10 cellular contexts compared by ENCODE assay signal in the genomic region with DNA sequence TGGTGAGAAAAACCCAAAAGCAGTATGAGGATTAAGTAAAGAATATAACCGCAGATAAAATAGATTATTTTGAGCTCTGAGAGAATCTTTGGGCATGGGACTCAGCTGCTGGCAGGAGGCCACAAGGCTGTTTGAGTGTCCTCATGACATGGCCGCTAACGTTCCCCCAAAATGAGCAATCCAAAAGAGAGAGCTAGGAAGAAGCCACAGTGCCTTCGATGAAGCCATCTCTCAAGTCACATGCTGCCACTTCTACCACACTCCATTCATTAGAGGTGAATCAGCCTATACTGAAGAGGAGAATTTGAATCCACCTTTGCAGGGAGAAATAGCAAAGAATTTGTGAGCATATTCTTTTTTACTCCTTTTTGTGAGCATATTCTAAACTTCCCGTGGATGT. TPM values are rescaled to one million over a fixed set of nuclear protein-coding genes. Genes with fewer than 3 reads are reported as not detected.
DNase-seq lines count a peak whose midpoint lies in the region; ATAC-seq and TF ChIP-seq lines count a peak whose summit lies in the region.
"Had no signal": no experiment of that assay in that cellular context is flagged by ENCODE, and none has a peak within 500 bp of the region (broad histone marks: within the 10 kb centered on the region; RNA-seq: fewer than 3 reads in every experiment).

No MANE protein-coding gene starts in this region.

- H3K4me1 ChIP-seq in GM23248 (ENCODE audit: insufficient read depth) (peaks cover 52% of the 10 kb centered on the region), hepatocyte (ENCODE audit: insufficient read depth) (peaks cover 22% of the 10 kb centered on the region), spleen (peaks cover 0 to 10% (median 0%) of the 10 kb centered on the region in 6 donors)

- peak overlapping the region; percentile 49 for H3K4me3 ChIP-seq in GM23248
- H3K4me3 ChIP-seq in hepatocyte, result no peak overlapping the region
- H3K4me3 ChIP-seq in spleen, result no peak overlapping the region

- peak overlapping the region; percentile 77 for H3K4me2 ChIP-seq in GM23248 (ENCODE audit: unreplicated experiment)
- peak overlapping the region; percentile 34 for H3K4me2 ChIP-seq in hepatocyte

- DNase-seq in GM23248 (peak; percentile 96), astrocyte of the hippocampus (ENCODE audit: low read depth, low spot score) (peak; percentile 78), hepatocyte (ENCODE audit: low spot score) (peak; percentile 19), spleen (no peak), NCI-H774 (lab: John Stamatoyannopoulos, UW) (no peak), hippocampal formation (lab: John Stamatoyannopoulos, UW) (no peak)
- DNase-seq in activated effector memory CD4-positive, alpha-beta T cell treated with Interleukin-2 at 50 U/mL for 16 hours, result no peak
- DNase-seq: stimulated activated CD4-positive, alpha-beta T cell treated with anti-CD3 and anti-CD28 coated beads, Interleukin-4, amount 100 ng/mL, for 1 hour; T-cell had no signal

- H3K9ac ChIP-seq in GM23248, result peak overlapping the region; percentile 65

- no peak for TF ChIP-seq POLR2A in spleen (IDR thresholded peaks at IDR 0.05)

- 7 to 9% methylated on average over 5 of the region's 5 CpGs for WGBS in GM23248 (ENCODE audit: low coverage in 1 of 2, low lambda C conversion rate in 2 of 2, missing lambda C conversion rate in 2 of 2), 2 experiments
- WGBS in hepatocyte (ENCODE audit: low lambda C conversion rate, missing lambda C conversion rate), result 58% methylated on average over 5 of the region's 5 CpGs
- 78 to 93% (median 89%) methylated on average over 5 of the region's 5 CpGs for WGBS in spleen, 5 donors

- H3K27me3 ChIP-seq in GM23248 (replicated peaks; ENCODE audit: insufficient read depth) (no peaks in the 10 kb centered on the region), hepatocyte (no peaks in the 10 kb centered on the region), spleen (replicated peaks in 1 of 7) (no peaks in the 10 kb centered on the region)

- H3F3A ChIP-seq in GM23248 (ENCODE audit: insufficient read depth), result peaks cover 74% of the 10 kb centered on the region

- H2AFZ ChIP-seq in GM23248 (no peak overlapping the region), hepatocyte (no peak overlapping the region)

- H3K9me2 ChIP-seq in GM23248 (ENCODE audit: insufficient read depth) (no peaks in the 10 kb centered on the region), hepatocyte (replicated peaks; ENCODE audit: insufficient read depth) (no peaks in the 10 kb centered on the region)

- H3K27ac ChIP-seq in GM23248, result peak overlapping the region; percentile 92
- peak overlapping the region; percentile 63 for H3K27ac ChIP-seq in hepatocyte
- H3K27ac ChIP-seq in spleen, result peak overlapping the region in 5 of 8 donors; percentile 28 to 60 (median 58)

- H3K36me3 ChIP-seq in GM23248 (ENCODE audit: low read depth) (no peaks in the 10 kb centered on the region), hepatocyte (replicated peaks; ENCODE audit: insufficient read depth, low read depth) (no peaks in the 10 kb centered on the region), spleen (peaks cover 0 to 86% (median 29%) of the 10 kb centered on the region in 6 donors)

- H4K20me1 ChIP-seq in GM23248 (ENCODE audit: insufficient read depth) (no peaks in the 10 kb centered on the region), hepatocyte (ENCODE audit: insufficient read depth, poor library complexity, severe bottlenecking) (no peaks in the 10 kb centered on the region)

- no peaks in the 10 kb centered on the region for H3K9me3 ChIP-seq in GM23248 (ENCODE audit: low read depth)
- no peaks in the 10 kb centered on the region for H3K9me3 ChIP-seq in hepatocyte (ENCODE audit: low read depth)
- no peaks in the 10 kb centered on the region for H3K9me3 ChIP-seq in spleen

- intact Hi-C loops in spleen (cut with DNase I; ENCODE audit: low total_unique reads), result no loop called here

- in situ Hi-C loops in GM23248 (cut with MboI), result no loop called here

- H3K79me2 ChIP-seq in GM23248 (ENCODE audit: insufficient read depth), result peaks cover 46% of the 10 kb centered on the region
- peaks cover 20% of the 10 kb centered on the region for H3K79me2 ChIP-seq in hepatocyte

- TF ChIP-seq CTCF in hepatocyte (IDR thresholded peaks at IDR 0.05; ENCODE audit: poor library complexity) (no peak), spleen (IDR thresholded peaks at IDR 0.05 in 8 of 11, conservative IDR thresholded peaks at IDR 0.05 in 3 of 11) (no peak)

- ATAC-seq in GM19455 (IDR thresholded peaks at IDR 0.05; ENCODE audit: unreplicated experiment), result no peak
- ATAC-seq: T-cell had no signal

RNA-seq across cellular contexts. Expression of gene ANKFY1, which starts 34.2 kb away (rescaled TPM):
- total RNA-seq in GM23248 (2014; rRNA removed; shearing (Covaris generic)), result 24.2 TPM in 2 replicates
- 19.5 and 20.1 TPM in 2 replicates for polyA plus RNA-seq in GM23248 (2016; fragmentation: Nextera tagmentation; extraction: Ambion mirVana)
- total RNA-seq in hepatocyte, result 32.8 and 35.3 TPM in 2 replicates
- 17.5 and 18.6 TPM in 2 replicates for polyA plus RNA-seq in hepatocyte
- 10 to 100 TPM; 46.4 to 81.5 (median 55.9) TPM for total RNA-seq in spleen
- polyA plus RNA-seq in spleen, result 10 to 100 TPM in 1 of 3 donors, 1 to 10 TPM in 2; 6.1 to 13.0 (median 7.4) TPM

Comparison
In these comparisons a context has a peak if more than half of its experiments do, and no peak if none do; other contexts are left out.
1. DNase-seq: peak in GM23248 (single experiment), astrocyte of the hippocampus (single experiment) and hepatocyte (single experiment); none in spleen (single experiment), NCI-H774 (single experiment), activated effector memory CD4-positive, alpha-beta T cell treated with Interleukin-2 at 50 U/mL for 16 hours (single experiment) and hippocampal formation (0 of 2).
2. Peak in every context shown above with its lines, with median percentiles within 50 percentile points of each other: H3K27ac ChIP-seq.